ENCODE assay signal across 3 cellular contexts in the genomic region with DNA sequence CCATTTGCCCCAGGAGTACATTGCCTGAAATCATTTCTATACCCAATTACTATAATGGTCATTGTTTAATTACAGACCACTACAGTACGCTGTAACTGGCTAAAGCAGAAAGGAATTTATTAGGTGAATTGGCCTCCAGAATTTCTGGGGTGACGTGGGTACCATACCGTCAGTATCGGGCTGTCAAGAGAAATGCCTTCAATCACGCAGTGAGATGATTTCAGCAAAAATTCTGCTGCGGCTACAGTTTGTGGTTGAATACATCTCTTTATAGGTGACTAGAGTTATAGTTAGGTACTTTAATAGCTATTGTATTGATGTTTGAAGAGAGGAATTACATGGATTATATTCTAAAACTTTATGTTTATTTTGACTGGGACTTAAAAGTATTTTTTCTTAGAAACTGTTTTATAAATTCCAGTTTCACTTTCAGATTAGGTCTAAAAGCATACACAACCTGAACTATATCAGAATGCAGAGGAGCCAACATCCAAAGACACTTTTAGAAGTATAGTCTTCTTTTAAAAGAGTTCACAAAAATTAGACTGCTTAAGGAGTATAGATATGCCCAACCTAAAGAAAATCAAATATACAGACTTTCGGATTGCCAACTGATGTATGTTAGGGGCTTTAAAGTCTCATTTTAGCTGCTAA.
TF ChIP-seq lines count a peak whose summit lies in the region.

No MANE protein-coding gene starts in this region.

TF ChIP-seq in liver, 16 proteins besides CTCF, POLR2A, EP300 and RAD21:
- TF ChIP-seq FOXA2 (IDR thresholded peaks at IDR 0.05), result no peak
- TF ChIP-seq SP1 (IDR thresholded peaks at IDR 0.05), result no peak
- TF ChIP-seq EGR1 (IDR thresholded peaks at IDR 0.05; ENCODE audit: low read depth in 2 of 2), result no peak
- TF ChIP-seq YY1 (IDR thresholded peaks at IDR 0.05), result no peak
- no peak for TF ChIP-seq GABPA (IDR thresholded peaks at IDR 0.05 in 1 of 2, conservative IDR thresholded peaks at IDR 0.05 in 1 of 2)
- TF ChIP-seq, protein P1, sequence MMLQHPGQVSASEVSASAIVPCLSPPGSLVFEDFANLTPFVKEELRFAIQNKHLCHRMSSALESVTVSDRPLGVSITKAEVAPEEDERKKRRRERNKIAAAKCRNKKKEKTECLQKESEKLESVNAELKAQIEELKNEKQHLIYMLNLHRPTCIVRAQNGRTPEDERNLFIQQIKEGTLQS (IDR thresholded peaks at IDR 0.05), result no peak
- no peak for TF ChIP-seq TAF1 (conservative IDR thresholded peaks at IDR 0.05)
- no peak for TF ChIP-seq RXRA (IDR thresholded peaks at IDR 0.05)
- TF ChIP-seq, protein P2, sequence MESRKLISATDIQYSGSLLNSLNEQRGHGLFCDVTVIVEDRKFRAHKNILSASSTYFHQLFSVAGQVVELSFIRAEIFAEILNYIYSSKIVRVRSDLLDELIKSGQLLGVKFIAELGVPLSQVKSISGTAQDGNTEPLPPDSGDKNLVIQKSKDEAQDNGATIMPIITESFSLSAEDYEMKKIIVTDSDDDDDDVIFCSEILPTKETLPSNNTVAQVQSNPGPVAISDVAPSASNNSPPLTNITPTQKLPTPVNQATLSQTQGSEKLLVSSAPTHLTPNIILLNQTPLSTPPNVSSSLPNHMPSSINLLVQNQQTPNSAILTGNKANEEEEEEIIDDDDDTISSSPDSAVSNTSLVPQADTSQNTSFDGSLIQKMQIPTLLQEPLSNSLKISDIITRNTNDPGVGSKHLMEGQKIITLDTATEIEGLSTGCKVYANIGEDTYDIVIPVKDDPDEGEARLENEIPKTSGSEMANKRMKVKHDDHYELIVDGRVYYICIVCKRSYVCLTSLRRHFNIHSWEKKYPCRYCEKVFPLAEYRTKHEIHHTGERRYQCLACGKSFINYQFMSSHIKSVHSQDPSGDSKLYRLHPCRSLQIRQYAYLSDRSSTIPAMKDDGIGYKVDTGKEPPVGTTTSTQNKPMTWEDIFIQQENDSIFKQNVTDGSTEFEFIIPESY (IDR thresholded peaks at IDR 0.05), result no peak

TF ChIP-seq in HepG2, 621 proteins besides CTCF, POLR2A, EP300 and RAD21:
- TF ChIP-seq YY1 (IDR thresholded peaks at IDR 0.05; ENCODE audit: insufficient read depth, insufficient replicate concordance, low read depth, low read length) (no peak), ZSCAN29 (CRISPR knock-in tag; conservative IDR thresholded peaks at IDR 0.05) (no peak), KLF15 (CRISPR knock-in tag; IDR thresholded peaks at IDR 0.05; ENCODE audit: borderline replicate concordance) (no peak), SP4 (CRISPR knock-in tag; IDR thresholded peaks at IDR 0.05) (no peak), ZNF562 (CRISPR knock-in tag; IDR thresholded peaks at IDR 0.05; ENCODE audit: borderline replicate concordance) (no peak), GLI4 (CRISPR knock-in tag; IDR thresholded peaks at IDR 0.05; ENCODE audit: borderline replicate concordance) (no peak), ZNF501 (CRISPR knock-in tag; IDR thresholded peaks at IDR 0.05) (no peak), HNRNPK (IDR thresholded peaks at IDR 0.05; ENCODE audit: low read depth, low read length, poor library complexity, severe bottlenecking) (no peak), TOE1 (CRISPR knock-in tag; IDR thresholded peaks at IDR 0.05) (no peak), GPN1 (CRISPR knock-in tag; IDR thresholded peaks at IDR 0.05; ENCODE audit: borderline replicate concordance) (no peak), ZNF180 (CRISPR knock-in tag; IDR thresholded peaks at IDR 0.05; ENCODE audit: borderline replicate concordance, low read depth) (no peak), HHEX (CRISPR knock-in tag; IDR thresholded peaks at IDR 0.05) (no peak), FOXJ3 (CRISPR knock-in tag; IDR thresholded peaks at IDR 0.05; ENCODE audit: borderline replicate concordance) (no peak), ZNF772 (CRISPR knock-in tag; IDR thresholded peaks at IDR 0.05) (no peak), ZNF30 (CRISPR knock-in tag; IDR thresholded peaks at IDR 0.05) (no peak)
- TF ChIP-seq, protein P3, sequence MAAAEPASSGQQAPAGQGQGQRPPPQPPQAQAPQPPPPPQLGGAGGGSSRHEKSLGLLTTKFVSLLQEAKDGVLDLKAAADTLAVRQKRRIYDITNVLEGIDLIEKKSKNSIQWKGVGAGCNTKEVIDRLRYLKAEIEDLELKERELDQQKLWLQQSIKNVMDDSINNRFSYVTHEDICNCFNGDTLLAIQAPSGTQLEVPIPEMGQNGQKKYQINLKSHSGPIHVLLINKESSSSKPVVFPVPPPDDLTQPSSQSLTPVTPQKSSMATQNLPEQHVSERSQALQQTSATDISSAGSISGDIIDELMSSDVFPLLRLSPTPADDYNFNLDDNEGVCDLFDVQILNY (CRISPR knock-in tag; conservative IDR thresholded peaks at IDR 0.05), result no peak
- TF ChIP-seq, protein P4, sequence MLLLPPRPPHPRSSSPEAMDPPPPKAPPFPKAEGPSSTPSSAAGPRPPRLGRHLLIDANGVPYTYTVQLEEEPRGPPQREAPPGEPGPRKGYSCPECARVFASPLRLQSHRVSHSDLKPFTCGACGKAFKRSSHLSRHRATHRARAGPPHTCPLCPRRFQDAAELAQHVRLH (CRISPR knock-in tag; IDR thresholded peaks at IDR 0.05; ENCODE audit: borderline replicate concordance, low read depth), result no peak
- TF ChIP-seq, protein P5, sequence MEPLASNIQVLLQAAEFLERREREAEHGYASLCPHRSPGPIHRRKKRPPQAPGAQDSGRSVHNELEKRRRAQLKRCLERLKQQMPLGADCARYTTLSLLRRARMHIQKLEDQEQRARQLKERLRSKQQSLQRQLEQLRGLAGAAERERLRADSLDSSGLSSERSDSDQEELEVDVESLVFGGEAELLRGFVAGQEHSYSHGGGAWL (CRISPR knock-in tag; IDR thresholded peaks at IDR 0.05), result no peak
TF ChIP-seq in HepG2: peak in this region for 0.

TF ChIP-seq in GM12878, 131 proteins besides CTCF, POLR2A, EP300 and RAD21:
- TF ChIP-seq, protein P6, sequence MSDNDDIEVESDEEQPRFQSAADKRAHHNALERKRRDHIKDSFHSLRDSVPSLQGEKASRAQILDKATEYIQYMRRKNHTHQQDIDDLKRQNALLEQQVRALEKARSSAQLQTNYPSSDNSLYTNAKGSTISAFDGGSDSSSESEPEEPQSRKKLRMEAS (IDR thresholded peaks at IDR 0.05; ENCODE audit: low read depth, low read length), result no peak
- TF ChIP-seq STAT3 (IDR thresholded peaks at IDR 0.05; ENCODE audit: low read depth, low read length), result no peak
- TF ChIP-seq FOXM1 (IDR thresholded peaks at IDR 0.05; ENCODE audit: low read depth, low read length), result no peak
- TF ChIP-seq ZSCAN29 (IDR thresholded peaks at IDR 0.05), result no peak
- no peak for TF ChIP-seq TCF3 (IDR thresholded peaks at IDR 0.05; ENCODE audit: borderline replicate concordance, insufficient read depth, low read depth, low read length)
- no peak for TF ChIP-seq RB1 (IDR thresholded peaks at IDR 0.05; ENCODE audit: borderline replicate concordance)
- TF ChIP-seq RUNX3 (IDR thresholded peaks at IDR 0.05; ENCODE audit: low read length), result no peak
- TF ChIP-seq, protein P7, sequence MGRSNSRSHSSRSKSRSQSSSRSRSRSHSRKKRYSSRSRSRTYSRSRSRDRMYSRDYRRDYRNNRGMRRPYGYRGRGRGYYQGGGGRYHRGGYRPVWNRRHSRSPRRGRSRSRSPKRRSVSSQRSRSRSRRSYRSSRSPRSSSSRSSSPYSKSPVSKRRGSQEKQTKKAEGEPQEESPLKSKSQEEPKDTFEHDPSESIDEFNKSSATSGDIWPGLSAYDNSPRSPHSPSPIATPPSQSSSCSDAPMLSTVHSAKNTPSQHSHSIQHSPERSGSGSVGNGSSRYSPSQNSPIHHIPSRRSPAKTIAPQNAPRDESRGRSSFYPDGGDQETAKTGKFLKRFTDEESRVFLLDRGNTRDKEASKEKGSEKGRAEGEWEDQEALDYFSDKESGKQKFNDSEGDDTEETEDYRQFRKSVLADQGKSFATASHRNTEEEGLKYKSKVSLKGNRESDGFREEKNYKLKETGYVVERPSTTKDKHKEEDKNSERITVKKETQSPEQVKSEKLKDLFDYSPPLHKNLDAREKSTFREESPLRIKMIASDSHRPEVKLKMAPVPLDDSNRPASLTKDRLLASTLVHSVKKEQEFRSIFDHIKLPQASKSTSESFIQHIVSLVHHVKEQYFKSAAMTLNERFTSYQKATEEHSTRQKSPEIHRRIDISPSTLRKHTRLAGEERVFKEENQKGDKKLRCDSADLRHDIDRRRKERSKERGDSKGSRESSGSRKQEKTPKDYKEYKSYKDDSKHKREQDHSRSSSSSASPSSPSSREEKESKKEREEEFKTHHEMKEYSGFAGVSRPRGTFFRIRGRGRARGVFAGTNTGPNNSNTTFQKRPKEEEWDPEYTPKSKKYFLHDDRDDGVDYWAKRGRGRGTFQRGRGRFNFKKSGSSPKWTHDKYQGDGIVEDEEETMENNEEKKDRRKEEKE (IDR thresholded peaks at IDR 0.05), result no peak
- TF ChIP-seq, protein P8, sequence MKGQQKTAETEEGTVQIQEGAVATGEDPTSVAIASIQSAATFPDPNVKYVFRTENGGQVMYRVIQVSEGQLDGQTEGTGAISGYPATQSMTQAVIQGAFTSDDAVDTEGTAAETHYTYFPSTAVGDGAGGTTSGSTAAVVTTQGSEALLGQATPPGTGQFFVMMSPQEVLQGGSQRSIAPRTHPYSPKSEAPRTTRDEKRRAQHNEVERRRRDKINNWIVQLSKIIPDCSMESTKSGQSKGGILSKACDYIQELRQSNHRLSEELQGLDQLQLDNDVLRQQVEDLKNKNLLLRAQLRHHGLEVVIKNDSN (IDR thresholded peaks at IDR 0.05; ENCODE audit: borderline replicate concordance, extremely low read length, insufficient read depth, low read depth, low read length), result no peak
- no peak for TF ChIP-seq TCF12 (IDR thresholded peaks at IDR 0.05; ENCODE audit: low read depth, low read length)
- no peak for TF ChIP-seq MTA2 (IDR thresholded peaks at IDR 0.05; ENCODE audit: low read depth)
- TF ChIP-seq EED (IDR thresholded peaks at IDR 0.05; ENCODE audit: low read depth), result no peak
- no peak for TF ChIP-seq KLF5 (IDR thresholded peaks at IDR 0.05; ENCODE audit: partially characterized antibody)
- no peak for TF ChIP-seq ATF7 (IDR thresholded peaks at IDR 0.05; ENCODE audit: low read depth)
